In genomic region chr10:491667-492424, GRCh38 we compare ENCODE assay signal across 17 cellular contexts.
DNase-seq lines count a peak whose midpoint lies in the region; ATAC-seq and TF ChIP-seq lines count a peak whose summit lies in the region.
"Had no signal": no experiment of that assay in that cellular context is flagged by ENCODE, and none has a peak within 500 bp of the region (broad histone marks: within the 10 kb centered on the region; RNA-seq: fewer than 3 reads in every experiment).

No MANE protein-coding gene starts in this region.

- H2AFZ ChIP-seq in osteoblast (ENCODE audit: low read length), result no peak overlapping the region
- H2AFZ ChIP-seq: parathyroid adenoma had no signal

- peaks cover 80% of the 10 kb centered on the region for H3K79me2 ChIP-seq in osteoblast (ENCODE audit: insufficient read depth, low read length)

- H3K36me3 ChIP-seq in left ventricle myocardium inferior (no peaks in the 10 kb centered on the region), osteoblast (ENCODE audit: insufficient read depth, low read length) (no peaks in the 10 kb centered on the region), transverse colon (no peaks in the 10 kb centered on the region)

- in situ Hi-C loops in transverse colon (cut with MboI; ENCODE audit: low pct_ligation_motif_present in 1 of 4, low pct_unique_long_range_greater_than_20kb in 1 of 4, low sequenced_read_pairs in 3 of 4), result no loop called here

- H3K4me2 ChIP-seq in osteoblast (ENCODE audit: insufficient read depth, low read length), result peak overlapping the region; percentile 60

- 90% methylated on average over 16 of the region's 16 CpGs for WGBS in right cardiac atrium
- 86 to 94% methylated on average over 6 to 13 of the region's 16 CpGs for WGBS in transverse colon (ENCODE audit: low coverage in 1 of 2), 2 donors

- H3K9me3 ChIP-seq in right cardiac atrium (ENCODE audit: control insufficient read depth, low read length) (no peaks in the 10 kb centered on the region), left ventricle myocardium inferior (replicated peaks) (no peaks in the 10 kb centered on the region), osteoblast (ENCODE audit: low read depth, low read length) (no peaks in the 10 kb centered on the region), transverse colon (no peaks in the 10 kb centered on the region)

- TF ChIP-seq EP300 in transverse colon (IDR thresholded peaks at IDR 0.05; ENCODE audit: low read depth), result no peak

- no peaks in the 10 kb centered on the region for H3K27me3 ChIP-seq in right cardiac atrium (ENCODE audit: control insufficient read depth, insufficient read depth)
- no peaks in the 10 kb centered on the region for H3K27me3 ChIP-seq in left ventricle myocardium inferior (ENCODE audit: low read depth)
- H3K27me3 ChIP-seq in osteoblast (ENCODE audit: insufficient read depth, low read length), result no peaks in the 10 kb centered on the region
- no peaks in the 10 kb centered on the region for H3K27me3 ChIP-seq in transverse colon

- H3K4me3 ChIP-seq in right cardiac atrium (ENCODE audit: low read length) (no peak overlapping the region), left ventricle myocardium inferior (peak overlapping the region; percentile 35), osteoblast (ENCODE audit: insufficient read depth, low read length) (no peak overlapping the region), transverse colon (no peak overlapping the region)

- intact Hi-C loops in cardiac septum (cut with DNase I) (no loop called here), right cardiac atrium (cut with DNase I) (loop anchor here in 1 of 4 donors (10.0 kb wide), 1 partner anchor 323 kb away; no protein-coding TSS in a partner anchor), left ventricle myocardium inferior (cut with micrococcal nuclease) (no loop called here), transverse colon (cut with DNase I; ENCODE audit: low total_unique reads) (loop anchor here (5.0 kb wide), 1 partner anchor 195 kb away; the partner anchor contains the start of gene DIP2C)

- peaks cover 54% of the 10 kb centered on the region for H4K20me1 ChIP-seq in osteoblast (ENCODE audit: insufficient read depth, low read length)

- DNase-seq in cardiac septum (ENCODE audit: low spot score) (peak; percentile 46), right cardiac atrium (no peak), left ventricle myocardium inferior (no peak), osteoblast (ENCODE audit: insufficient read length, low spot score, missing footprints) (no peak), transverse colon (no peak), NCI-H2029 treated with DMSO at 0.1 percent for 48 hours (lab: John Stamatoyannopoulos, UW) (no peak), NCI-H748 (lab: John Stamatoyannopoulos, UW; ENCODE audit: unreplicated experiment) (no peak)
- DNase-seq: activated CD4-positive, alpha-beta T cell treated with anti-CD3 and anti-CD28 coated beads, Interleukin-2, amount 10 ng/mL, durations not matched to agents 7 days and 5 days; activated naive CD4-positive, alpha-beta T cell; DMS153; NCI-H1105 treated with DMSO at 0.1 percent for 48 hours; NCI-H82 had no signal

- peaks cover 8% of the 10 kb centered on the region for H3K4me1 ChIP-seq in right cardiac atrium (ENCODE audit: control insufficient read depth, insufficient read depth, low read length)
- H3K4me1 ChIP-seq in left ventricle myocardium inferior, result peaks cover 70% of the 10 kb centered on the region
- peaks cover 17% of the 10 kb centered on the region for H3K4me1 ChIP-seq in osteoblast (ENCODE audit: insufficient read depth, low read length)
- H3K4me1 ChIP-seq in transverse colon, result peaks cover 14 to 43% (median 16%) of the 10 kb centered on the region in 4 donors

- no peak for ATAC-seq in right cardiac atrium
- no peak for ATAC-seq in GM21825 (IDR thresholded peaks at IDR 0.05; ENCODE audit: unreplicated experiment)
- ATAC-seq: Panc1; stimulated activated effector memory CD8-positive, alpha-beta T cell treated with anti-CD3 and anti-CD28 coated beads, Interleukin-12 subunit alpha, Interleukin-12 subunit beta, amount 100 ng/mL, for 72 hours had no signal

- H3K27ac ChIP-seq in right cardiac atrium (ENCODE audit: low read length) (no peak overlapping the region), left ventricle myocardium inferior (replicated peaks) (peak overlapping the region; percentile 60), osteoblast (ENCODE audit: low read depth, low read length) (peak overlapping the region; percentile 36), transverse colon (peak overlapping the region; percentile 73 to 90 (median 82))
- H3K27ac ChIP-seq: C4-2B, parathyroid adenoma had no signal

- TF ChIP-seq POLR2A in transverse colon (IDR thresholded peaks at IDR 0.05), result no peak

- TF ChIP-seq CTCF in left ventricle myocardium inferior (IDR thresholded peaks at IDR 0.05; ENCODE audit: borderline replicate concordance), result no peak
- no peak for TF ChIP-seq CTCF in osteoblast (IDR thresholded peaks at IDR 0.05; ENCODE audit: extremely low read depth, low read depth, low read length)
- no peak for TF ChIP-seq CTCF in transverse colon (IDR thresholded peaks at IDR 0.05)
